13 cellular contexts compared by ENCODE assay signal in genomic region chr15:25812845-25813244, GRCh38.
"Had no signal": no experiment of that assay in that cellular context is flagged by ENCODE, and none has a peak within 500 bp of the region (broad histone marks: within the 10 kb centered on the region; RNA-seq: fewer than 3 reads in every experiment).

No MANE protein-coding gene starts in this region.

- H3K4me3 Mint-ChIP-seq: mesothelial cell of epicardium had no signal

- DNase-seq: activated CD4-positive, alpha-beta T cell treated with anti-CD3 and anti-CD28 coated beads, Interleukin-2, amount 50 U/mL, for 1 hour; dorsolateral prefrontal cortex; erythroblast; gastrocnemius medialis; heart right ventricle; sigmoid colon; spleen; stomach; testis; upper lobe of right lung had no signal

- H3K27me3 ChIP-seq: gastrocnemius medialis, sigmoid colon, stomach, testis, upper lobe of right lung had no signal

- H3K36me3 Mint-ChIP-seq: mesothelial cell of epicardium had no signal

- H3K27ac ChIP-seq: gastrocnemius medialis, heart right ventricle, parathyroid adenoma, spleen, stomach, testis, upper lobe of right lung had no signal

- H3K4me3 ChIP-seq: dorsolateral prefrontal cortex, gastrocnemius medialis, heart right ventricle, lung, sigmoid colon, spleen, stomach, testis, upper lobe of right lung had no signal

- H3K9me3 ChIP-seq: gastrocnemius medialis, heart right ventricle, sigmoid colon, spleen, stomach, testis, upper lobe of right lung had no signal

- H3K27ac Mint-ChIP-seq: mesothelial cell of epicardium had no signal

- H3K9me3 Mint-ChIP-seq: mesothelial cell of epicardium had no signal

- H3K36me3 ChIP-seq: gastrocnemius medialis, heart right ventricle, sigmoid colon, spleen, stomach, upper lobe of right lung had no signal

- H3K4me1 ChIP-seq: gastrocnemius medialis, sigmoid colon had no signal

- ATAC-seq: gastrocnemius medialis, heart right ventricle, upper lobe of right lung had no signal
